In genomic region chr10:50623299-50624153, GRCh38 we compare ENCODE assay signal across 8 cellular contexts. TPM values are rescaled to one million over a fixed set of nuclear protein-coding genes. Genes with fewer than 3 reads are reported as not detected.
DNase-seq lines count a peak whose midpoint lies in the region; ATAC-seq and TF ChIP-seq lines count a peak whose summit lies in the region.

Gene SGMS1, minus strand, starts transcription at chr10:50623956. Its CDS starts 279,842 bp downstream, at chr10:50344114.

- peak within 1 kb of the TSS; percentile 82 for H3K4me3 Mint-ChIP-seq in endodermal cell

- H3K36me3 Mint-ChIP-seq in endodermal cell (ENCODE audit: low read depth): no peaks in the 10 kb centered on the region

- H3K9ac ChIP-seq in endodermal cell (ENCODE audit: extremely low read depth, low read length, poor library complexity, severe bottlenecking): peak within 1 kb of the TSS; percentile 92

- no peaks in the 10 kb centered on the region for H3K36me3 ChIP-seq in endodermal cell (ENCODE audit: control insufficient read depth, insufficient read depth, low read length)

- WGBS in endodermal cell (ENCODE audit: insufficient coverage in 1 of 2, insufficient read length in 1 of 2), 2 experiments: 0% methylated on average over 10 to 104 of the region's 104 CpGs

- no peaks in the 10 kb centered on the region for H3K27me3 ChIP-seq in endodermal cell (ENCODE audit: control insufficient read depth, insufficient read depth, low read length, poor library complexity, severe bottlenecking)

- H3K9me3 ChIP-seq in endodermal cell (ENCODE audit: control insufficient read depth, low read length): no peaks in the 10 kb centered on the region

- H3K9me3 Mint-ChIP-seq in endodermal cell: no peaks in the 10 kb centered on the region

- no peak for TF ChIP-seq CTCF in endodermal cell (conservative IDR thresholded peaks at IDR 0.05)

- H3K4me3 ChIP-seq in endodermal cell (ENCODE audit: low read length): peak within 1 kb of the TSS; percentile 88

- peak within 1 kb of the TSS; percentile 99 for H3K27ac Mint-ChIP-seq in endodermal cell

- peaks cover 34% of the 10 kb centered on the region for H3K4me1 Mint-ChIP-seq in endodermal cell

- H3K27ac ChIP-seq in endodermal cell (ENCODE audit: low read depth, low read length): peak within 1 kb of the TSS; percentile 99

- ATAC-seq in GM19043 (IDR thresholded peaks at IDR 0.05; ENCODE audit: low read depth, unreplicated experiment): peak; percentile 15
- ATAC-seq in HG03342 (IDR thresholded peaks at IDR 0.05; ENCODE audit: unreplicated experiment): peak; percentile 31

- peak; percentile 79 for DNase-seq in Ammon's horn (ENCODE audit: low spot score)
- peak; percentile 60 to 69 for DNase-seq in NOMO-1 (lab: John Stamatoyannopoulos, UW; ENCODE audit: unreplicated experiment in 2 of 2)
- DNase-seq in activated CD8-positive, alpha-beta memory T cell treated with anti-CD3 and anti-CD28 coated beads, Interleukin-2, amount 50 U/mL, for 4 hours: peak; percentile 80
- DNase-seq in endodermal cell: peak; percentile 92
- DNase-seq in mesenteric fat pad (ENCODE audit: low spot score): peak; percentile 97
- peak; percentile 61 for DNase-seq in stimulated activated CD8-positive, alpha-beta memory T cell treated with anti-CD3 and anti-CD28 coated beads, Interleukin-15, amount 100 ng/mL, for 24 hours (ENCODE audit: low read depth)

- H3K4me1 ChIP-seq in endodermal cell (ENCODE audit: control insufficient read depth, insufficient read depth, low read length): peaks cover 4% of the 10 kb centered on the region

- peaks cover 3% of the 10 kb centered on the region for H3K27me3 Mint-ChIP-seq in endodermal cell (ENCODE audit: insufficient read depth)

RNA-seq across cellular contexts. Expression of gene SGMS1, which starts in this region (rescaled TPM):
- total RNA-seq in endodermal cell: 10 to 100 TPM; 12.0 to 14.3 TPM
- 8.3 TPM for polyA plus RNA-seq in endodermal cell (2013, experiment 1 of 2)
- 6.9 TPM for polyA plus RNA-seq in endodermal cell (2013, experiment 2 of 2)
- 37.2 TPM for total RNA-seq in mesenteric fat pad

Comparison
In these comparisons a context has a peak if more than half of its experiments do, and no peak if none do; other contexts are left out.
1. Peak in every context shown above with its lines: DNase-seq, ATAC-seq, H3K4me3 ChIP-seq and H3K27ac ChIP-seq.